In the genomic region with DNA sequence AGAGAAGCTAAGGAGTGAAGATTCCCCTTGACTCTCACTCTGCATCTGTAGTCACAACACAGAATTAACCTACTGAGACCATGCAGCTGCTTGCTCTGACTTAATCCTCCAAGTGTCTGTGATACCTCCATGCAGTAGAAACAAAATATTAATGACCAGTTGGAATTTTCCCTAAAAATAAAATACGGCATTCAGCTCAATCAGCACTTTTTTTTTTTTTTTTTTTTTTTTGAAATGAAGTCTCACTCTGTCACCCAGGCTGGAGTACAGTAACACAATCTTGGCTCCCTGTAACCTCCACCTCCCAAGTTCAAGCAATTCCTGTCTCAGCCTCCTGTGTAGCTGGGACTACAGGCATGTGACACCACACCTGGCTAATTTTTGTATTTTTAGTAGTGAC, we compare ENCODE assay signal across 26 cellular contexts.
"Had no signal": no experiment of that assay in that cellular context is flagged by ENCODE, and none has a peak within 500 bp of the region (broad histone marks: within the 10 kb centered on the region; RNA-seq: fewer than 3 reads in every experiment).

No MANE protein-coding gene starts in this region.

- H3K27me3 ChIP-seq: colonic mucosa, dorsolateral prefrontal cortex, esophagus squamous epithelium, gastrocnemius medialis, heart right ventricle, left lung had no signal

- H3K4me1 Mint-ChIP-seq: endodermal cell, mesothelial cell of epicardium had no signal

- FAIRE-seq: endometrium, islet of Langerhans, keratinocyte had no signal

- DNase-seq: colonic mucosa; dermis blood vessel endothelial cell; dorsolateral prefrontal cortex; effector CD4-positive, alpha-beta T cell; effector memory CD4-positive, alpha-beta T cell; endodermal cell; erythroblast; esophagus squamous epithelium; foreskin melanocyte; gastrocnemius medialis; glutamatergic neuron; head of caudate nucleus; heart right ventricle; hippocampal formation; left cardiac atrium; left lung; left ventricle myocardium superior; lower lobe of right lung; mesenchymal stem cell; mucosa of descending colon had no signal

- H3K9me3 ChIP-seq: colonic mucosa, esophagus squamous epithelium, gastrocnemius medialis, left lung, lower lobe of right lung, mucosa of descending colon had no signal

- H3K27ac ChIP-seq: colonic mucosa, dorsolateral prefrontal cortex, epithelial cell of prostate, esophagus squamous epithelium, gastrocnemius medialis, heart right ventricle, left lung, lower lobe of right lung had no signal

- ATAC-seq: esophagus mucosa, gastrocnemius medialis, heart right ventricle, left cardiac atrium, left lung, left ventricle myocardium superior, lower lobe of right lung, mucosa of descending colon had no signal

- H3K4me3 ChIP-seq: colonic mucosa, dorsolateral prefrontal cortex, esophagus squamous epithelium, gastrocnemius medialis, heart right ventricle, left lung, lower lobe of right lung, mucosa of descending colon had no signal

- H3K27ac Mint-ChIP-seq: endodermal cell, mesothelial cell of epicardium had no signal

- H3K4me1 ChIP-seq: colonic mucosa, esophagus squamous epithelium, gastrocnemius medialis, left lung, lower lobe of right lung had no signal

- H3K36me3 ChIP-seq: colonic mucosa had no signal

- H3K4me3 Mint-ChIP-seq: endodermal cell, mesothelial cell of epicardium had no signal
